ENCODE assay signal across 1 cellular context in the genomic region with DNA sequence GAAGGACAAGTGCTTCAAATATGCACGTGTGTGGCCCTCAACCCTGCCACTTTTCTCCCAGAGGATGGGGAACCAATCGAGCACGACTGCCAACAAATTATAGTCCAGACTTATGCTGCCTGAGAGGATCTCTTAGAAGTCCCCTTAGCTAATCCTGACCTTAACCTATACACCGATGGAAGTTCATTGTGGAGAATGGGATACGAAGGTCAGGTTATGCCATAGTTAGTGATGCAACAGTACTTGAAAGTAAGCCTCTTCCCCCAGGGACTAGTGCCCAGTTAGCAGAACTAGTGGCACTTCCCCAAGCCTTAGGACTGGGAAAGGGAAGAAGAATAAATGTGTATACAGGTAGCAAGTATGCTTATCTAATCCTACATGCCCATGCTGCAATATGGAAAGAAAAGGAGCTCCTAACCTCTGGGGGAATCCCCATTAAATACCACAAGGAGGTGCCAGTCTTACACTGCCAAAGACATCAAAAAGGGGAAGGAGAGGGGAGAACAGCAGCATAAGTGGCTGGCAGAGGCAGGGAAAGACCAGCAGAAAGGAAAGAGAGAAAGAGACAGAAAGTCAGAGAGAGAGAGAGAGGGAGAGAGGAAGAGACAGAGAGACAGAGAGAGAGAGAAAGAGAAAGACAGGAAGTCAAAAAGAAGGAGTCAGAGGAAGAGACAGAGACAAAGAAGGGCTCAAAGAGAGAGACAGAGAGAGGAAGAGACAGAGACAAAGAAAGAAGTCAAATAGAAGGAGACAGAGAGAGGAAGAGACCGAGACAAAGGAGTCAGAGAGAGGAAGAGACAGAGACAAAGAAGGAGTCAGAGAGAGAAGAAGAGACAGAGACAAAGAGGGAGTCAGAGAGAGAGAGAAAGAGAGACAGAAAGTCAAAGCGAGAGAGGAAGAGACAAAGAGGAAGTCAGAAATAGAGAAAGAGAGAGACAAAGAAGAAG.
A peak's percentile ranks its signal among the peaks of the same experiment; 100 is the strongest.
TF ChIP-seq lines count a peak whose summit lies in the region.

No MANE protein-coding gene starts in this region.

TF ChIP-seq in liver, 16 proteins besides CTCF, POLR2A, EP300 and RAD21:
- TF ChIP-seq RXRA (IDR thresholded peaks at IDR 0.05) (peak in 1 of 2 donors; percentile 18), HNF4A (conservative IDR thresholded peaks at IDR 0.05) (peak; percentile 54 to 57)
TF ChIP-seq in liver: peak in this region for 2; not testable (repeated sequence) for 14.
